ENCODE assay signal across 8 cellular contexts in the genomic region with DNA sequence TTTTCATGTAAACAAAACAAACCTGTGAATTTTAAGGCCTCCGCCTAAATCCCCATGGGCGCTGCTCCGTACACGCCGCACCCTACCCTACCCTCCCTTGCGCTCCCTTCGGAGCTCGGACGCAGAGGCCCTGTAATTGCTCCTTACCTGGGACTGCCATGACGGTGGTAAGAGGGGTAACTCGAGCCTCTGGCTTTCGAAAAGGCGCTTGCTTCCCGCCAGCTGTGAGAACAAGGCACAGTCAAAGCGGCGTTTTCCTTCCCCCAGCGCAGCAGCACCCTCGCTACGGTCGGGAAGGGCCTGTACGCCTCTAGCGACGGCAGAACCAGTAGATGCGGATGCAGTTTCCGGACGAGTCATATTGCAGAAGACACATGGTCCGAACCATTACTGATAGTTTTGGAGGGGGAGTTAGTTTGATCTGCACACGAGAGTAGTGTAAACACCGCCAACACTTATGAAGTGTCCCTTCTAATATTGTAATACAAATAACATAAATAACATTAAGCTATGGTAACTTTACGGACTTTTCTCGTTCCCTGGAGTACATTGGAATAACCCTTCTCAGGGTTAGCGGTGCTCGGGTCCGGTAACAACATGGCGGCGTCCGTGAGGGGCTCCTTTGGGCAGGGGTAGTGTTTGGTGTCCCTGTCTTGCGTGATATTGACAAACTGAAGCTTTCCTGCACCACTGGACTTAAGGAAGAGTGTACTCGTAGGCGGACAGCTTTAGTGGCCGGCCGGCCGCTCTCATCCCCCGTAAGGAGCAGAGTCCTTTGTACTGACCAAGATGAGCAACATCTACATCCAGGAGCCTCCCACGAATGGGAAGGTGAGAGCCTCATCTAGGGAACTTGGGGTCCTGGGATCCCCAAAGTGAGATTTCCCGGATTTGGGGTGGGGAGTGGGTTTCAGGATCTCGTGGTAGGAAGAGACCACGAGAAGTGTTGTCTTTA. TPM values are rescaled to one million over a fixed set of nuclear protein-coding genes. Genes with fewer than 3 reads are reported as not detected.
DNase-seq lines count a peak whose midpoint lies in the region; ATAC-seq and TF ChIP-seq lines count a peak whose summit lies in the region.

A gene with protein sequence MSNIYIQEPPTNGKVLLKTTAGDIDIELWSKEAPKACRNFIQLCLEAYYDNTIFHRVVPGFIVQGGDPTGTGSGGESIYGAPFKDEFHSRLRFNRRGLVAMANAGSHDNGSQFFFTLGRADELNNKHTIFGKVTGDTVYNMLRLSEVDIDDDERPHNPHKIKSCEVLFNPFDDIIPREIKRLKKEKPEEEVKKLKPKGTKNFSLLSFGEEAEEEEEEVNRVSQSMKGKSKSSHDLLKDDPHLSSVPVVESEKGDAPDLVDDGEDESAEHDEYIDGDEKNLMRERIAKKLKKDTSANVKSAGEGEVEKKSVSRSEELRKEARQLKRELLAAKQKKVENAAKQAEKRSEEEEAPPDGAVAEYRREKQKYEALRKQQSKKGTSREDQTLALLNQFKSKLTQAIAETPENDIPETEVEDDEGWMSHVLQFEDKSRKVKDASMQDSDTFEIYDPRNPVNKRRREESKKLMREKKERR (plus strand): TSS at position 573 of the 955 bp plus-strand sequence. CDS start 217 bp downstream, at position 790.
TSS of gene SREK1IP1 (minus strand) at position 334 of the 955 bp plus-strand sequence. CDS start at position 160, 174 bp downstream.

- peak within 1 kb of the TSS; percentile 75 for H3K4me3 ChIP-seq in epithelial cell of proximal tubule (ENCODE audit: low read depth, low read length)

- peak; percentile 97 for ATAC-seq in GM21515 (IDR thresholded peaks at IDR 0.05; ENCODE audit: unreplicated experiment)

- TF ChIP-seq CTCF in epithelial cell of proximal tubule (conservative IDR thresholded peaks at IDR 0.05; ENCODE audit: low read depth, low read length): peak; percentile 14

- DNase-seq in DMS 273 treated with DMSO at 0.1 percent for 48 hours (lab: John Stamatoyannopoulos, UW): peak; percentile 89
- DNase-seq in HuH-7 (ENCODE audit: low spot score): peak; percentile 55
- peak; percentile 91 for DNase-seq in OCI-M1 (lab: John Stamatoyannopoulos, UW)
- peak; percentile 72 for DNase-seq in activated T-cell treated with anti-CD3 and anti-CD28 coated beads for 4 hours
- peak; percentile 70 for DNase-seq in epithelial cell of proximal tubule (ENCODE audit: low read depth)
- peak; percentile 83 for DNase-seq in mucosa of gallbladder (ENCODE audit: low spot score)
- DNase-seq in stimulated activated CD8-positive, alpha-beta memory T cell treated with anti-CD3 and anti-CD28 coated beads, Interleukin-4, amount 100 ng/mL, for 4 hours (ENCODE audit: low read depth in 2 of 2, low spot score in 1 of 2): peak; percentile 52 to 66

RNA-seq across cellular contexts. Expression of the first gene that starts in this region (rescaled TPM):
- total RNA-seq in epithelial cell of proximal tubule (13.5 and 17.6 TPM in 2 replicates), mucosa of gallbladder (21.1 TPM)

RNA-seq across cellular contexts. Expression of gene SREK1IP1, which starts in this region (rescaled TPM):
- total RNA-seq in epithelial cell of proximal tubule (5.9 and 6.2 TPM in 2 replicates), mucosa of gallbladder (17.1 TPM)

Comparison
In these comparisons a context has a peak if more than half of its experiments do, and no peak if none do; other contexts are left out.
1. Peak in every context shown above with its lines: DNase-seq, ATAC-seq and H3K4me3 ChIP-seq.